ENCODE assay signal across 23 cellular contexts in the genomic region with DNA sequence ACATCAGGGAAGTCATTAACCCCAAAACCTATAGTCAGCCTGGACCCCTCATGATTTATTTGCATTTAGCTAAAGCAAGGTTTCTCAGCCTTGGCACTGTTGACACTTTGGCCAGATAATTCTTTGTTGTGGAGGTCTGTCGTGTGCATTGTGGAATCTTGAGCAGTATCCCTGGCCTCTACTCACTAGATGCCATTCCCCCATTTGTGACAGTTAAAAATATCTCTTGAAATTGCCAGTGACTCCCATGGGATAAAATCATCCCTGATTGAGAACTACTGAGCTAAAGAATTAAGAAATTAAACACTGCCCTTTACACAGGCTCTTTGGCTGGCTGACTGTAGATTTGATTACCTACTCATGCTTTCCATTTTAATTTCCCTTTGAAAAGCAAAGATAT.
DNase-seq lines count a peak whose midpoint lies in the region; ATAC-seq and TF ChIP-seq lines count a peak whose summit lies in the region.
"Had no signal": no experiment of that assay in that cellular context is flagged by ENCODE, and none has a peak within 500 bp of the region (broad histone marks: within the 10 kb centered on the region; RNA-seq: fewer than 3 reads in every experiment).

No MANE protein-coding gene starts in this region.

- ATAC-seq in GM21723 (IDR thresholded peaks at IDR 0.05; ENCODE audit: unreplicated experiment) (peak; percentile 27), WTC11 (no peak), GM21786 (IDR thresholded peaks at IDR 0.05; ENCODE audit: unreplicated experiment) (no peak)
- ATAC-seq: Right ventricle myocardium inferior had no signal

- H3K9me3 Mint-ChIP-seq in WTC11 = peaks cover 17% of the 10 kb centered on the region
- H3K9me3 Mint-ChIP-seq in nephron progenitor cell = peaks cover 13% of the 10 kb centered on the region

- peaks cover 15% of the 10 kb centered on the region for H3K4me1 ChIP-seq in ACC112 (ENCODE audit: control insufficient read depth, insufficient read depth, low read length, unreplicated experiment)

- TF ChIP-seq CTCF in WTC11 (IDR thresholded peaks at IDR 0.05) (no peak), nephron progenitor cell (IDR thresholded peaks at IDR 0.05) (no peak)

- POLR2A ChIA-PET in WTC11 (lab: Charles Lee) = no interaction called here

- H3K27ac Mint-ChIP-seq in WTC11 (0 out of 2 replicates have a peak overlapping the region, but pooled peaks have one; percentile 21), nephron progenitor cell (peak overlapping the region; percentile 81)
- H3K27ac Mint-ChIP-seq: CD4-positive, CD25-positive, alpha-beta regulatory T cell had no signal

- DNase-seq in WTC11 (ENCODE audit: low spot score) = no peak
- no peak for DNase-seq in nephron progenitor cell
- no peak for DNase-seq in NOMO-1 treated with dmso at 0.1 percent for 144 hours (lab: John Stamatoyannopoulos, UW; ENCODE audit: unreplicated experiment)
- no peak for DNase-seq in activated gamma-delta T cell (lab: John Stamatoyannopoulos, UW)
- no peak for DNase-seq in central memory CD4-positive, alpha-beta T cell
- DNase-seq: CD4-positive, CD25-positive, alpha-beta regulatory T cell; H7; KG1; NCI-H1105 treated with DMSO at 0.1 percent for 48 hours; NCI-H146; NCI-H1930; NCI-H2107; NCI-H524 treated with DMSO at 0.1 percent for 48 hours; NCI-H82; NK-92 treated with Interleukin-12 subunit alpha and Interleukin-12 subunit beta, amount 100 ng/mL, for 24 hours; PC-9; SJCRH30 had no signal

- peaks cover 37% of the 10 kb centered on the region for H3K79me2 ChIP-seq in ACC112 (ENCODE audit: control insufficient read depth, insufficient read depth, low read length, unreplicated experiment)

- H3K4me3 Mint-ChIP-seq in WTC11 (no peak overlapping the region), nephron progenitor cell (no peak overlapping the region)
- H3K4me3 Mint-ChIP-seq: CD4-positive, CD25-positive, alpha-beta regulatory T cell had no signal

- CTCF ChIA-PET in WTC11 (lab: Charles Lee) = no interaction called here

- 0 out of 2 replicates have a peak, but pooled peaks cover 7% of the 10 kb centered on the region for H3K36me3 ChIP-seq in ACC112 (ENCODE audit: insufficient read depth, low read length)
- H3K36me3 ChIP-seq: BLaER1, SJCRH30 had no signal

- H3K4me3 ChIP-seq in ACC112 (ENCODE audit: low read depth, low read length) = no peak overlapping the region
- H3K4me3 ChIP-seq: BLaER1, MG63, PC-9, SJCRH30 had no signal

- H3K4me1 Mint-ChIP-seq in WTC11 (no peaks in the 10 kb centered on the region), nephron progenitor cell (no peaks in the 10 kb centered on the region)

- H2AFZ ChIP-seq in ACC112 (ENCODE audit: low read length, unreplicated experiment) = no peak overlapping the region
- H2AFZ ChIP-seq: PC-9 had no signal

- H3K27me3 Mint-ChIP-seq in WTC11 (ENCODE audit: low read depth) (no peaks in the 10 kb centered on the region; the same call in 1 of the 2 replicates), nephron progenitor cell (ENCODE audit: low read depth, poor library complexity) (peaks cover under 1% of the 10 kb centered on the region)
- H3K27me3 Mint-ChIP-seq: CD4-positive, CD25-positive, alpha-beta regulatory T cell had no signal

- H3K27ac ChIP-seq in ACC112 (ENCODE audit: low read depth, low read length) = peak overlapping the region; percentile 36; the same call in 1 of the 2 replicates
- H3K27ac ChIP-seq: BLaER1, PC-9, SJCRH30 had no signal

- H3K27me3 ChIP-seq in ACC112 (ENCODE audit: insufficient read depth, low read length) = no peaks in the 10 kb centered on the region
- H3K27me3 ChIP-seq: BLaER1, MG63, SJCRH30 had no signal

- H3K36me3 Mint-ChIP-seq in WTC11 = peaks cover 18% of the 10 kb centered on the region
- peaks cover 6% of the 10 kb centered on the region for H3K36me3 Mint-ChIP-seq in nephron progenitor cell (ENCODE audit: low read depth)

TF ChIP-seq in WTC11, 78 proteins besides CTCF, POLR2A, EP300 and RAD21 (continues in another document):
- TF ChIP-seq, protein P1, sequence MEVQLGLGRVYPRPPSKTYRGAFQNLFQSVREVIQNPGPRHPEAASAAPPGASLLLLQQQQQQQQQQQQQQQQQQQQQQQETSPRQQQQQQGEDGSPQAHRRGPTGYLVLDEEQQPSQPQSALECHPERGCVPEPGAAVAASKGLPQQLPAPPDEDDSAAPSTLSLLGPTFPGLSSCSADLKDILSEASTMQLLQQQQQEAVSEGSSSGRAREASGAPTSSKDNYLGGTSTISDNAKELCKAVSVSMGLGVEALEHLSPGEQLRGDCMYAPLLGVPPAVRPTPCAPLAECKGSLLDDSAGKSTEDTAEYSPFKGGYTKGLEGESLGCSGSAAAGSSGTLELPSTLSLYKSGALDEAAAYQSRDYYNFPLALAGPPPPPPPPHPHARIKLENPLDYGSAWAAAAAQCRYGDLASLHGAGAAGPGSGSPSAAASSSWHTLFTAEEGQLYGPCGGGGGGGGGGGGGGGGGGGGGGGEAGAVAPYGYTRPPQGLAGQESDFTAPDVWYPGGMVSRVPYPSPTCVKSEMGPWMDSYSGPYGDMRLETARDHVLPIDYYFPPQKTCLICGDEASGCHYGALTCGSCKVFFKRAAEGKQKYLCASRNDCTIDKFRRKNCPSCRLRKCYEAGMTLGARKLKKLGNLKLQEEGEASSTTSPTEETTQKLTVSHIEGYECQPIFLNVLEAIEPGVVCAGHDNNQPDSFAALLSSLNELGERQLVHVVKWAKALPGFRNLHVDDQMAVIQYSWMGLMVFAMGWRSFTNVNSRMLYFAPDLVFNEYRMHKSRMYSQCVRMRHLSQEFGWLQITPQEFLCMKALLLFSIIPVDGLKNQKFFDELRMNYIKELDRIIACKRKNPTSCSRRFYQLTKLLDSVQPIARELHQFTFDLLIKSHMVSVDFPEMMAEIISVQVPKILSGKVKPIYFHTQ (CRISPR knock-in tag; IDR thresholded peaks at IDR 0.05) = no peak
- TF ChIP-seq MLX (CRISPR knock-in tag; IDR thresholded peaks at IDR 0.05) (no peak), CBFB (CRISPR knock-in tag; IDR thresholded peaks at IDR 0.05; ENCODE audit: low read depth) (no peak), ZNF138 (CRISPR knock-in tag; conservative IDR thresholded peaks at IDR 0.05) (no peak), ZNF317 (CRISPR knock-in tag; IDR thresholded peaks at IDR 0.05; ENCODE audit: borderline replicate concordance, low read depth) (no peak), ZNF416 (CRISPR knock-in tag; IDR thresholded peaks at IDR 0.05) (no peak), E2F1 (CRISPR knock-in tag; IDR thresholded peaks at IDR 0.05) (no peak), NFE2L1 (CRISPR knock-in tag; IDR thresholded peaks at IDR 0.05) (no peak), ZNF512 (CRISPR knock-in tag; IDR thresholded peaks at IDR 0.05; ENCODE audit: borderline replicate concordance) (no peak), SOX15 (CRISPR knock-in tag; IDR thresholded peaks at IDR 0.05) (no peak), ZNF263 (CRISPR knock-in tag; IDR thresholded peaks at IDR 0.05; ENCODE audit: low read depth) (no peak), ZMAT4 (CRISPR knock-in tag; IDR thresholded peaks at IDR 0.05) (no peak)
- TF ChIP-seq, protein P2, sequence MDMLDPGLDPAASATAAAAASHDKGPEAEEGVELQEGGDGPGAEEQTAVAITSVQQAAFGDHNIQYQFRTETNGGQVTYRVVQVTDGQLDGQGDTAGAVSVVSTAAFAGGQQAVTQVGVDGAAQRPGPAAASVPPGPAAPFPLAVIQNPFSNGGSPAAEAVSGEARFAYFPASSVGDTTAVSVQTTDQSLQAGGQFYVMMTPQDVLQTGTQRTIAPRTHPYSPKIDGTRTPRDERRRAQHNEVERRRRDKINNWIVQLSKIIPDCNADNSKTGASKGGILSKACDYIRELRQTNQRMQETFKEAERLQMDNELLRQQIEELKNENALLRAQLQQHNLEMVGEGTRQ (CRISPR knock-in tag; IDR thresholded peaks at IDR 0.05) = no peak
